Comparison of ENCODE assay signal across 23 cellular contexts in the genomic region with DNA sequence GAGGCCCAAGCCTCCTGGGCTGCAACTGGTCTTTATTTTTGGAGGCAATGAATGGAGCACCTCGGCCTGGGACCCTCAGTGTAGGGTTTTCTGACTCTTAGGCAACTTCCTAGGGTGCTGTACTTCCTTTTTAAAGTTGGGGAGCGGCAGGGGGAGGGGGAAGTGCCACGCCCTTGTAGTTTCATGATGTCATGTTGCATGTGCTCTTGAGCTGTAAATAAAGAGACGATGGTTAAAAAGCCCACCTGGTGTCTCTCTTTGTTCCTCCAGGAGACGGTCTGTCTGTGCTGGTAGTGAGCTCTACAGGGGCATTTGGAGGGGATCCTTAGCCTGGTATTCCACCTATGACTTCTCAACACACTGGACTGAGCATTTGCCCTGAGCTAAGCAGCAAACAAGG.
DNase-seq lines count a peak whose midpoint lies in the region; TF ChIP-seq lines count a peak whose summit lies in the region.
"Had no signal": no experiment of that assay in that cellular context is flagged by ENCODE, and none has a peak within 500 bp of the region (broad histone marks: within the 10 kb centered on the region; RNA-seq: fewer than 3 reads in every experiment).

No MANE protein-coding gene starts in this region.

- H3K9me3 Mint-ChIP-seq in dendritic cell treated with granulocyte-macrophage colony-stimulating factor and Interleukin-4, amounts not matched to agents 40 ng/mL and 50 ng/mL, for 4 days = no peaks in the 10 kb centered on the region
- H3K9me3 Mint-ChIP-seq: activated naive CD4-positive, alpha-beta T cell treated with anti-CD3 and anti-CD28 coated beads for 36 hours; activated T-cell treated with anti-CD3 and anti-CD28 coated beads, Interleukin-2, amount 50 U/mL, for 4 hours; naive B cell; T-helper 2 cell treated with Interferon-gamma antibody and Interleukin-4, amounts not matched to agents 5 μg/mL and 100 μg/mL, for 36 hours had no signal

- TF ChIP-seq CTCF in HL-60 (IDR thresholded peaks at IDR 0.05; ENCODE audit: insufficient read depth, low read length) = no peak

- H3K4me3 ChIP-seq in HL-60 (replicated peaks; ENCODE audit: insufficient read depth, low read length) = no peak overlapping the region
- H3K4me3 ChIP-seq: gastrocnemius medialis, Peyer's patch had no signal

- H3K27me3 ChIP-seq in HL-60 (ENCODE audit: insufficient read depth, poor library complexity, severe bottlenecking) = no peaks in the 10 kb centered on the region
- H3K27me3 ChIP-seq: gastrocnemius medialis, Peyer's patch had no signal

- peaks cover 52% of the 10 kb centered on the region for H3K4me1 Mint-ChIP-seq in dendritic cell treated with granulocyte-macrophage colony-stimulating factor and Interleukin-4, amounts not matched to agents 40 ng/mL and 50 ng/mL, for 4 days (ENCODE audit: low read depth)

- no peaks in the 10 kb centered on the region for H3K27me3 Mint-ChIP-seq in dendritic cell treated with granulocyte-macrophage colony-stimulating factor and Interleukin-4, amounts not matched to agents 40 ng/mL and 50 ng/mL, for 4 days
- H3K27me3 Mint-ChIP-seq: naive B cell had no signal

- peak overlapping the region; percentile 31 for H3K27ac ChIP-seq in HL-60 (replicated peaks)
- H3K27ac ChIP-seq: gastrocnemius medialis, Peyer's patch had no signal

- intact Hi-C loops in dendritic cell treated with granulocyte-macrophage colony-stimulating factor and Interleukin-4, amounts not matched to agents 40 ng/mL and 50 ng/mL, for 4 days (cut with micrococcal nuclease) = no loop called here

- no peak overlapping the region for H3K4me3 Mint-ChIP-seq in dendritic cell treated with granulocyte-macrophage colony-stimulating factor and Interleukin-4, amounts not matched to agents 40 ng/mL and 50 ng/mL, for 4 days
- H3K4me3 Mint-ChIP-seq: activated naive CD4-positive, alpha-beta T cell treated with anti-CD3 and anti-CD28 coated beads for 36 hours; activated T-cell treated with anti-CD3 and anti-CD28 coated beads, Interleukin-2, amount 50 U/mL, for 4 hours; T-helper 2 cell treated with Interferon-gamma antibody and Interleukin-4, amounts not matched to agents 5 μg/mL and 100 μg/mL, for 36 hours had no signal

- peak overlapping the region; percentile 47 for H3K27ac Mint-ChIP-seq in dendritic cell treated with granulocyte-macrophage colony-stimulating factor and Interleukin-4, amounts not matched to agents 40 ng/mL and 50 ng/mL, for 4 days
- H3K27ac Mint-ChIP-seq: activated naive CD4-positive, alpha-beta T cell treated with anti-CD3 and anti-CD28 coated beads for 36 hours; T-helper 2 cell treated with Interferon-gamma antibody and Interleukin-4, amounts not matched to agents 5 μg/mL and 100 μg/mL, for 36 hours had no signal

- peak; percentile 47 for DNase-seq in COR-L47 (lab: John Stamatoyannopoulos, UW)
- peak; percentile 70 to 76 for DNase-seq in HL-60 (ENCODE audit: low read depth in 1 of 2, low spot score in 1 of 2)
- DNase-seq in NCI-H748 (lab: John Stamatoyannopoulos, UW; ENCODE audit: unreplicated experiment) = peak; percentile 71
- no peak for DNase-seq in HCEC 1CT
- DNase-seq in superior temporal gyrus (ENCODE audit: extremely low spot score) = no peak
- no peak for DNase-seq in NCI-H82 (lab: John Stamatoyannopoulos, UW)
- DNase-seq in stimulated activated CD4-positive, alpha-beta T cell treated with anti-CD3 and anti-CD28 coated beads, Interleukin-12 subunit alpha, Interleukin-12 subunit beta, amount 100 ng/mL, for 4 hours = no peak
- DNase-seq: activated naive CD4-positive, alpha-beta T cell treated with anti-CD3 and anti-CD28 coated beads for 36 hours; activated T-cell treated with anti-CD3 and anti-CD28 coated beads, Interleukin-2, amount 50 U/mL, for 4 hours; anterior cingulate cortex; Caco-2; caudate nucleus; erythroblast; gastrocnemius medialis; IMR-90; mesendoderm; naive B cell; NCI-H2029 treated with DMSO at 0.1 percent for 48 hours; NCI-H524 treated with DMSO at 0.1 percent for 48 hours; Peyer's patch; right cardiac atrium had no signal

- no peaks in the 10 kb centered on the region for H3K36me3 Mint-ChIP-seq in dendritic cell treated with granulocyte-macrophage colony-stimulating factor and Interleukin-4, amounts not matched to agents 40 ng/mL and 50 ng/mL, for 4 days (ENCODE audit: low read depth)
- H3K36me3 Mint-ChIP-seq: naive B cell had no signal

Comparison
In these comparisons a context has a peak if more than half of its experiments do, and no peak if none do; other contexts are left out.
1. DNase-seq: peak in COR-L47 (single experiment), HL-60 (2 of 2) and NCI-H748 (single experiment); none in HCEC 1CT (single experiment), superior temporal gyrus (single experiment), NCI-H82 (single experiment) and stimulated activated CD4-positive, alpha-beta T cell treated with anti-CD3 and anti-CD28 coated beads, Interleukin-12 subunit alpha, Interleukin-12 subunit beta, amount 100 ng/mL, for 4 hours (single experiment).